In genomic region chr6:34465551-34466241, GRCh38 we compare ENCODE assay signal across 8 cellular contexts. TPM values are rescaled to one million over a fixed set of nuclear protein-coding genes. Genes with fewer than 3 reads are reported as not detected.
DNase-seq lines count a peak whose midpoint lies in the region; ATAC-seq, FAIRE-seq and TF ChIP-seq lines count a peak whose summit lies in the region.

Gene PACSIN1, plus strand, starts transcription at chr6:34466076. Its CDS starts 60,230 bp downstream, at chr6:34526306.

- H3K36me3 ChIP-seq in SK-N-SH (replicated peaks in 1 of 2; ENCODE audit: control insufficient read depth in 1 of 2, insufficient read depth in 2 of 2, low read length in 1 of 2) (no peaks in the 10 kb centered on the region), endothelial cell of umbilical vein (ENCODE audit: control insufficient read depth in 2 of 2, extremely low read depth in 1 of 2, insufficient read depth in 2 of 2, low read length in 2 of 2) (no peaks in the 10 kb centered on the region), neural progenitor cell (no peaks in the 10 kb centered on the region)

- no peak for FAIRE-seq in endothelial cell of umbilical vein (lab: Jason Lieb, UNC)

- no peaks in the 10 kb centered on the region for H4K20me1 ChIP-seq in SK-N-SH (ENCODE audit: insufficient read depth)
- no peaks in the 10 kb centered on the region for H4K20me1 ChIP-seq in endothelial cell of umbilical vein (replicated peaks; ENCODE audit: control insufficient read depth, extremely low read depth, insufficient read depth, low read length)
- H4K20me1 ChIP-seq in neural progenitor cell (ENCODE audit: low read depth), result no peaks in the 10 kb centered on the region

- H3K9me3 Mint-ChIP-seq in neural progenitor cell, result no peaks in the 10 kb centered on the region

- H3K27me3 ChIP-seq in SK-N-SH (ENCODE audit: insufficient read depth), result no peaks in the 10 kb centered on the region; the same call in 1 of the 2 replicates
- H3K27me3 ChIP-seq in endothelial cell of umbilical vein (ENCODE audit: control insufficient read depth in 2 of 2, insufficient read depth in 2 of 2, low read length in 2 of 2), result peaks cover 5 to 14% of the 10 kb centered on the region in 2 experiments
- H3K27me3 ChIP-seq in neural progenitor cell, result peaks cover 24% of the 10 kb centered on the region

- CTCF ChIA-PET in SK-N-SH (lab: Yijun Ruan, JAX) (interaction anchor here (0.8 to 6.1 kb wide), 7 partner anchors 9 to 269 kb away, joined by 3 to 28 read pairs (median 3); no protein-coding TSS in a partner anchor), endothelial cell of umbilical vein (lab: Charles Lee) (interaction anchor here (1.4 kb wide), 1 partner anchor 144 kb away, joined by 5 read pairs; no protein-coding TSS in a partner anchor)

- peaks cover 22% of the 10 kb centered on the region for H3K27me3 Mint-ChIP-seq in neural progenitor cell (ENCODE audit: insufficient read depth, low read depth)

- POLR2A ChIA-PET in SK-N-SH (lab: Yijun Ruan, JAX) (interaction anchor here (0.7 to 0.8 kb wide), 2 partner anchors 18 to 71 kb away, joined by 3 read pairs; no protein-coding TSS in a partner anchor), endothelial cell of umbilical vein (lab: Charles Lee) (no interaction called here)

- no peak within 1 kb of the TSS for H3K27ac Mint-ChIP-seq in neural progenitor cell

- H2AFZ ChIP-seq in SK-N-SH (ENCODE audit: low read depth) (0 out of 2 replicates have a peak within 1 kb of the TSS, but pooled peaks have one; percentile 29), endothelial cell of umbilical vein (ENCODE audit: low read depth, low read length) (peak within 1 kb of the TSS; percentile 11), neural progenitor cell (replicated peaks) (peak within 1 kb of the TSS; percentile 75)

- H3K4me3 ChIP-seq in SK-N-SH (ENCODE audit: low read depth in 2 of 2, low read length in 1 of 2), result peak within 1 kb of the TSS in 1 of 2 experiments; percentile 47; a peak in 3 of 4 replicates
- peak within 1 kb of the TSS in 1 of 3 experiments; percentile 7 for H3K4me3 ChIP-seq in endothelial cell of umbilical vein (replicated peaks in 1 of 3; ENCODE audit: insufficient read depth in 1 of 3, low read depth in 1 of 3, low read length in 3 of 3)
- peak within 1 kb of the TSS; percentile 62 for H3K4me3 ChIP-seq in neural progenitor cell

- peak within 1 kb of the TSS; percentile 85 for H3K4me3 Mint-ChIP-seq in neural progenitor cell

- TF ChIP-seq EP300 in SK-N-SH (IDR thresholded peaks at IDR 0.05; ENCODE audit: borderline replicate concordance in 1 of 2, low read depth in 1 of 2, low read length in 1 of 2), result no peak

- 17% methylated on average over 14 of the region's 65 CpGs for WGBS in SK-N-SH (ENCODE audit: low lambda C conversion rate)

- H3K36me3 Mint-ChIP-seq in neural progenitor cell, result no peaks in the 10 kb centered on the region

- no TSS peak for BruUV-seq in endothelial cell of umbilical vein (replicated peaks; lab: Mats Ljungman, UMichigan)

- H3K9ac ChIP-seq in SK-N-SH, result no peak within 1 kb of the TSS
- H3K9ac ChIP-seq in endothelial cell of umbilical vein (replicated peaks; ENCODE audit: extremely low read depth, insufficient read depth, low read length), result no peak within 1 kb of the TSS
- H3K9ac ChIP-seq in neural progenitor cell, result no peak within 1 kb of the TSS

- H3K4me2 ChIP-seq in SK-N-SH (peak within 1 kb of the TSS; percentile 50), endothelial cell of umbilical vein (ENCODE audit: insufficient read depth, low read length) (no peak within 1 kb of the TSS), neural progenitor cell (peak within 1 kb of the TSS; percentile 91)

- H3F3A ChIP-seq in SK-N-SH (replicated peaks; ENCODE audit: insufficient read depth) (no peaks in the 10 kb centered on the region), neural progenitor cell (ENCODE audit: low read depth) (peaks cover 16% of the 10 kb centered on the region)

- DNase-seq in GM03348 (ENCODE audit: low spot score) (peak; percentile 53), SK-N-SH (peak; percentile 77), endothelial cell of umbilical vein (ENCODE audit: low read depth, low spot score) (no peak), neural progenitor cell (ENCODE audit: low spot score) (peak; percentile 86)
- DNase-seq in activated CD8-positive, alpha-beta memory T cell treated with anti-CD3 and anti-CD28 coated beads, Interleukin-2, amount 50 U/mL, for 4 hours, result no peak

- H3K9me1 ChIP-seq in endothelial cell of umbilical vein (replicated peaks; ENCODE audit: control insufficient read depth, extremely low read depth, insufficient read depth, low read length), result no peaks in the 10 kb centered on the region

- H3K9me3 ChIP-seq in SK-N-SH (no peaks in the 10 kb centered on the region), endothelial cell of umbilical vein (replicated peaks; ENCODE audit: control insufficient read depth, insufficient read depth, low read length) (no peaks in the 10 kb centered on the region), neural progenitor cell (ENCODE audit: low read depth) (no peaks in the 10 kb centered on the region)

- dilution Hi-C loops in endothelial cell of umbilical vein (cut with MboI; ENCODE audit: extremely low pct_ligation_motif_present, low sequenced_read_pairs), result no loop called here

- no peak for TF ChIP-seq RAD21 in SK-N-SH (IDR thresholded peaks at IDR 0.05; ENCODE audit: low read length)

- TF ChIP-seq CTCF in 22Rv1 (IDR thresholded peaks at IDR 0.05) (no peak), SK-N-SH (IDR thresholded peaks at IDR 0.05) (no peak), endothelial cell of umbilical vein (IDR thresholded peaks at IDR 0.05; ENCODE audit: extremely low read depth in 1 of 2, insufficient read depth in 1 of 2, low read depth in 1 of 2, low read length in 2 of 2) (no peak), neural progenitor cell (IDR thresholded peaks at IDR 0.05) (peak; percentile 2)

- ATAC-seq in HG03159 (IDR thresholded peaks at IDR 0.05; ENCODE audit: unreplicated experiment) (no peak), HG02970 (IDR thresholded peaks at IDR 0.05; ENCODE audit: low FRiP score, unreplicated experiment) (no peak)

- no peaks in the 10 kb centered on the region for H3K79me2 ChIP-seq in SK-N-SH (ENCODE audit: insufficient read depth)
- no peaks in the 10 kb centered on the region for H3K79me2 ChIP-seq in endothelial cell of umbilical vein (ENCODE audit: control insufficient read depth, insufficient read depth, low read length)
- H3K79me2 ChIP-seq in neural progenitor cell (ENCODE audit: low read depth), result no peaks in the 10 kb centered on the region

- TF ChIP-seq POLR2A in endothelial cell of umbilical vein (IDR thresholded peaks at IDR 0.05; ENCODE audit: low read depth, low read length), result no peak

- intact Hi-C loops in endothelial cell of umbilical vein (cut with micrococcal nuclease), result no loop called here

- peak within 1 kb of the TSS; percentile 50 for H3K27ac ChIP-seq in 22Rv1
- H3K27ac ChIP-seq in SK-N-SH (ENCODE audit: low read depth in 2 of 2, low read length in 1 of 2), result no peak within 1 kb of the TSS
- H3K27ac ChIP-seq in endothelial cell of umbilical vein (ENCODE audit: insufficient read depth, low read depth, low read length), result no peak within 1 kb of the TSS
- no peak within 1 kb of the TSS for H3K27ac ChIP-seq in neural progenitor cell

- peaks cover 16% of the 10 kb centered on the region for H3K4me1 Mint-ChIP-seq in neural progenitor cell

- H3K9me2 ChIP-seq in SK-N-SH, result no peaks in the 10 kb centered on the region

- H3K4me1 ChIP-seq in SK-N-SH (ENCODE audit: control insufficient read depth in 1 of 2, insufficient read depth in 2 of 2, low read depth in 1 of 2, low read length in 1 of 2) (peaks cover 0 to 8% of the 10 kb centered on the region in 2 experiments; a peak in 1 of 4 replicates), endothelial cell of umbilical vein (ENCODE audit: control insufficient read depth, extremely low read depth, insufficient read depth, low read length) (no peaks in the 10 kb centered on the region), neural progenitor cell (peaks cover 10% of the 10 kb centered on the region)

TF ChIP-seq in SK-N-SH, 30 proteins besides CTCF, POLR2A, EP300 and RAD21 (continues in another document):
- TF ChIP-seq RFX5 (IDR thresholded peaks at IDR 0.05; ENCODE audit: low read length), result no peak
- TF ChIP-seq, protein P1, sequence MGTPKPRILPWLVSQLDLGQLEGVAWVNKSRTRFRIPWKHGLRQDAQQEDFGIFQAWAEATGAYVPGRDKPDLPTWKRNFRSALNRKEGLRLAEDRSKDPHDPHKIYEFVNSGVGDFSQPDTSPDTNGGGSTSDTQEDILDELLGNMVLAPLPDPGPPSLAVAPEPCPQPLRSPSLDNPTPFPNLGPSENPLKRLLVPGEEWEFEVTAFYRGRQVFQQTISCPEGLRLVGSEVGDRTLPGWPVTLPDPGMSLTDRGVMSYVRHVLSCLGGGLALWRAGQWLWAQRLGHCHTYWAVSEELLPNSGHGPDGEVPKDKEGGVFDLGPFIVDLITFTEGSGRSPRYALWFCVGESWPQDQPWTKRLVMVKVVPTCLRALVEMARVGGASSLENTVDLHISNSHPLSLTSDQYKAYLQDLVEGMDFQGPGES (IDR thresholded peaks at IDR 0.05; ENCODE audit: low read depth, low read length), result no peak

TF ChIP-seq in endothelial cell of umbilical vein, 7 proteins besides CTCF, POLR2A, EP300 and RAD21 (continues in another document):
- TF ChIP-seq EZH2 (IDR thresholded peaks at IDR 0.05; ENCODE audit: borderline replicate concordance, low read depth, low read length, severe bottlenecking), result no peak
- TF ChIP-seq GATA2 (IDR thresholded peaks at IDR 0.05; ENCODE audit: insufficient read depth, insufficient read length, low read depth, low read length), result no peak
- no peak for TF ChIP-seq MYC (IDR thresholded peaks at IDR 0.05; ENCODE audit: low read depth, low read length)
- TF ChIP-seq POLR2AphosphoS5 (IDR thresholded peaks at IDR 0.05; ENCODE audit: insufficient read depth, low read depth, low read length), result no peak
- TF ChIP-seq JUN (IDR thresholded peaks at IDR 0.05; ENCODE audit: borderline replicate concordance, insufficient read depth, insufficient read length, low read depth), result no peak

RNA-seq across cellular contexts. Expression of gene PACSIN1, which starts in this region (rescaled TPM):
- 0.02 and 0.05 TPM in 2 replicates for polyA plus RNA-seq in SK-N-SH (2012; rRNA removed)
- polyA plus RNA-seq in SK-N-SH (2012; cell fraction: cytosol; rRNA removed), result 0.12 and 0.13 TPM in 2 replicates
- 0.04 and 0.10 TPM in 2 replicates for polyA plus RNA-seq in SK-N-SH (2012; cell fraction: nucleus; rRNA removed)
- total RNA-seq in endothelial cell of umbilical vein, result not detected in 2 replicates
- polyA plus RNA-seq in endothelial cell of umbilical vein, result 0.03 and 0.08 TPM in 2 replicates
- 0.03 TPM in 2 replicates for polyA plus RNA-seq in endothelial cell of umbilical vein (2011; cell fraction: cytosol; rRNA removed)
- polyA plus RNA-seq in endothelial cell of umbilical vein (2011; cell fraction: nucleus; rRNA removed), result 0.14 and 0.32 TPM in 2 replicates
- not detected in 2 replicates for polyA plus RNA-seq in endothelial cell of umbilical vein (2012)
- polyA minus RNA-seq in endothelial cell of umbilical vein, result not detected in 2 replicates
- polyA minus RNA-seq in endothelial cell of umbilical vein (2011; cell fraction: cytosol; rRNA and poly(A)+ RNA removed), result not detected
- polyA minus RNA-seq in endothelial cell of umbilical vein (2011; cell fraction: nucleus; rRNA and poly(A)+ RNA removed), result not detected in 2 replicates
- 0.41 and 1.8 TPM in 2 replicates for total RNA-seq in neural progenitor cell (ENCODE audit: low replicate concordance)

Comparison
In these comparisons a context has a peak if more than half of its experiments do, and no peak if none do; other contexts are left out.
1. Peak in DNase-seq and H3K4me2 ChIP-seq in SK-N-SH; RNA of the gene not detected or under 1 TPM.
2. DNase-seq: peak in GM03348 (single experiment) and neural progenitor cell (single experiment); none in endothelial cell of umbilical vein (single experiment) and activated CD8-positive, alpha-beta memory T cell treated with anti-CD3 and anti-CD28 coated beads, Interleukin-2, amount 50 U/mL, for 4 hours (single experiment).
3. H2AFZ ChIP-seq: peak in every context shown above with its lines; median percentile 75 in neural progenitor cell; 29 in SK-N-SH; 11 in endothelial cell of umbilical vein.